In the genomic region with DNA sequence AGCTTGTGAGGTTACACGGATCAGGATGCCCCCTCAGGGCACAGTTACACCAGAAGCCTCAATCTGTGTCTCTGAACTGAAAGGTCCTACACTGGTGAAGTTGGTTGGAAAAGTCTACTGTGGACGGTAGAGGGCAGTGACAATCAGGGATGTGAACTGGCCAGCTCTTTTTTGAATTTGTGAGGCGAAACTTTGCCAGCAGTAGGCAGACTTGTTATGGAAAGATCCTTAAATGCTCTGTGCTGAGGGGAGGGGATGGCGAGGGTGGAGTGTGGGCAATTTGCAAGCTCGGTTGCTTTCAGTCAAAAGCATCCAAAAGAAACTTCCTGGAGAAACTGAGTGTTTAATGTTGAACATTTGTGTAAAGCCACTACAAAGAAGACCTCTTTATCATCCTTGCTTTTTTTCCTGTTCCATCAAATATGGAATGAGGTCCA, we compare ENCODE assay signal across 8 cellular contexts.
A peak's percentile ranks its signal among the peaks of the same experiment; 100 is the strongest.
DNase-seq lines count a peak whose midpoint lies in the region; ATAC-seq and TF ChIP-seq lines count a peak whose summit lies in the region.

No MANE protein-coding gene starts in this region.

- H3K23ac ChIP-seq in neuronal stem cell (ENCODE audit: low read depth, low read length, poor library complexity) = no peak overlapping the region

- H2AK5ac ChIP-seq in neuronal stem cell (ENCODE audit: low read depth, low read length) = no peak overlapping the region

- no CpG with 5 or more reads among the region's 5 CpGs for WGBS in neuronal stem cell (ENCODE audit: extremely low coverage in 2 of 2, insufficient read length in 2 of 2, insufficient replicate concordance in 1 of 2), 2 donors

- TF ChIP-seq CTCF in VCaP (conservative IDR thresholded peaks at IDR 0.05) = peak; percentile 98
- peak; percentile 99 for TF ChIP-seq CTCF in foreskin keratinocyte (conservative IDR thresholded peaks at IDR 0.05)

- no peak overlapping the region for H3K9ac ChIP-seq in neuronal stem cell (ENCODE audit: low read depth, low read length, poor library complexity)

- H3K14ac ChIP-seq in neuronal stem cell (ENCODE audit: low read length) = no peak overlapping the region

- H2BK120ac ChIP-seq in neuronal stem cell (ENCODE audit: low read depth, low read length) = no peak overlapping the region

- H3K9me3 ChIP-seq in neuronal stem cell (replicated peaks in 1 of 2; ENCODE audit: control insufficient read depth in 2 of 2, insufficient read depth in 1 of 2, low read depth in 1 of 2, low read length in 2 of 2) = no peaks in the 10 kb centered on the region

- no peak overlapping the region for H3K4me3 ChIP-seq in neuronal stem cell (ENCODE audit: low read length in 2 of 2)

- peaks cover 23 to 97% of the 10 kb centered on the region in 2 donors for H3K36me3 ChIP-seq in neuronal stem cell (replicated peaks in 1 of 2; ENCODE audit: control insufficient read depth in 2 of 2, insufficient read depth in 2 of 2, low read length in 2 of 2)

- H3K27me3 ChIP-seq in foreskin keratinocyte (no peaks in the 10 kb centered on the region), neuronal stem cell (ENCODE audit: control insufficient read depth in 3 of 3, insufficient read depth in 3 of 3, low read depth in 1 of 3, low read length in 3 of 3) (no peaks in the 10 kb centered on the region)

- H2BK12ac ChIP-seq in neuronal stem cell (ENCODE audit: low read length) = no peak overlapping the region

- no peak overlapping the region for H2BK5ac ChIP-seq in neuronal stem cell (ENCODE audit: low read length)

- no peaks in the 10 kb centered on the region for H3K79me1 ChIP-seq in neuronal stem cell (ENCODE audit: low read depth, low read length)

- H3K27ac ChIP-seq in VCaP = peak overlapping the region; percentile 9; the same call in 1 of the 2 replicates
- peak overlapping the region; percentile 89 for H3K27ac ChIP-seq in foreskin keratinocyte
- H3K27ac ChIP-seq in neuronal stem cell (replicated peaks; ENCODE audit: low read length) = no peak overlapping the region

- H3K4me2 ChIP-seq in neuronal stem cell (ENCODE audit: insufficient read depth, low read length, poor library complexity, severe bottlenecking) = no peak overlapping the region

- H2AFZ ChIP-seq in neuronal stem cell (ENCODE audit: low read length) = no peak overlapping the region

- no peak overlapping the region for H2BK15ac ChIP-seq in neuronal stem cell (ENCODE audit: low read length)

- no peak overlapping the region for H4K8ac ChIP-seq in neuronal stem cell (ENCODE audit: low read depth, low read length)

- H4K91ac ChIP-seq in neuronal stem cell (ENCODE audit: low read depth, low read length, poor library complexity) = no peak overlapping the region

- DNase-seq in A172 (ENCODE audit: low spot score) (peak; percentile 81), GM03348 (ENCODE audit: low spot score) (peak; percentile 85), NCI-H2081 treated with DMSO at 0.1 percent for 48 hours (lab: John Stamatoyannopoulos, UW) (peak; percentile 23), foreskin keratinocyte (peak; percentile 51 to 71), neuronal stem cell (ENCODE audit: low spot score) (peak; percentile 54), DMS79 treated with DMSO at 0.1 percent for 48 hours (lab: John Stamatoyannopoulos, UW) (no peak), NCI-H1105 treated with DMSO at 0.1 percent for 48 hours (lab: John Stamatoyannopoulos, UW) (no peak)

- ATAC-seq in foreskin keratinocyte = peak; percentile 77

- no peak overlapping the region for H3K4ac ChIP-seq in neuronal stem cell (ENCODE audit: low read length)

- H3K18ac ChIP-seq in neuronal stem cell (ENCODE audit: low read length) = no peak overlapping the region

- H3K4me1 ChIP-seq in foreskin keratinocyte (no peaks in the 10 kb centered on the region), neuronal stem cell (ENCODE audit: control insufficient read depth in 2 of 2, insufficient read depth in 1 of 2, low read depth in 1 of 2, low read length in 2 of 2) (no peaks in the 10 kb centered on the region)

Comparison
In these comparisons a context has a peak if more than half of its experiments do, and no peak if none do; other contexts are left out.
1. DNase-seq: peak in A172 (single experiment), GM03348 (single experiment), NCI-H2081 treated with DMSO at 0.1 percent for 48 hours (single experiment), foreskin keratinocyte (2 of 2) and neuronal stem cell (single experiment); none in DMS79 treated with DMSO at 0.1 percent for 48 hours (single experiment) and NCI-H1105 treated with DMSO at 0.1 percent for 48 hours (single experiment).